Comparison of ENCODE assay signal across 20 cellular contexts in the genomic region with DNA sequence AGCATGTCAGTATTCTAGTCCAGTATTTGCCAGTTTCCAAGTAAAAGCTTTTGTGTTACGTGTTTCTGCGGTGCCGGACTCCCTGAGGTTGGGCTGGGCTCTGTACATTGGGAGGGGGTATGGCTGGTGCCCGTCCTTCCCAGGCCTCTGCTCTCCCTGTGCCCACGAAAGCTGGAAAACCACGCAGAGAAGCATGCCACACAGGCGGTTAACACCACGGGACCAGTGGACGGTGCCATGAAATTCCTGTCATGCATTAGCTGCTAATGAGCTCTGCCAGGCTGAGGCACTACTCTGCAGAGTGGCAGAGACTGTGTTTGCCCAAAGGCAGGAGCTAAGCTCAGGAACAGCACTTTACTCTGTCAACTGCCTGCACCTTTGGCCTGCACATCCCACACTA. TPM values are rescaled to one million over a fixed set of nuclear protein-coding genes. Genes with fewer than 3 reads are reported as not detected.
DNase-seq lines count a peak whose midpoint lies in the region; ATAC-seq and TF ChIP-seq lines count a peak whose summit lies in the region.
"Had no signal": no experiment of that assay in that cellular context is flagged by ENCODE, and none has a peak within 500 bp of the region (broad histone marks: within the 10 kb centered on the region; RNA-seq: fewer than 3 reads in every experiment).

No MANE protein-coding gene starts in this region.

- no peak overlapping the region for H3K4me3 ChIP-seq in thyroid gland (replicated peaks in 1 of 3)
- H3K4me3 ChIP-seq: SJSA1, testis had no signal

- H3K9me3 Mint-ChIP-seq in glutamatergic neuron (ENCODE audit: unreplicated experiment), result peaks cover 4% of the 10 kb centered on the region

- no peak overlapping the region for H3K4me3 Mint-ChIP-seq in glutamatergic neuron (ENCODE audit: unreplicated experiment)
- no peak overlapping the region for H3K4me3 Mint-ChIP-seq in T-helper 17 cell

- no peak for TF ChIP-seq CTCF in glutamatergic neuron (IDR thresholded peaks at IDR 0.05; ENCODE audit: partially characterized antibody, unreplicated experiment)
- TF ChIP-seq CTCF in thyroid gland (IDR thresholded peaks at IDR 0.05), result no peak

- H3K4me1 ChIP-seq in thyroid gland, result peaks cover 77 to 97% of the 10 kb centered on the region in 2 donors
- H3K4me1 ChIP-seq: SJSA1 had no signal

- WGBS in thyroid gland, 2 donors, result 66 to 69% methylated on average over 9 of the region's 9 CpGs

- no peaks in the 10 kb centered on the region for H3K27me3 ChIP-seq in thyroid gland
- H3K27me3 ChIP-seq: SJSA1, testis had no signal

- H3K36me3 Mint-ChIP-seq in glutamatergic neuron (ENCODE audit: unreplicated experiment) (no peaks in the 10 kb centered on the region), T-helper 17 cell (ENCODE audit: low read depth) (no peaks in the 10 kb centered on the region)

- H3K9me3 ChIP-seq in thyroid gland (no peaks in the 10 kb centered on the region), T-helper 17 cell (ENCODE audit: control insufficient read depth, low read length, poor library complexity, severe bottlenecking) (no peaks in the 10 kb centered on the region)
- H3K9me3 ChIP-seq: SJSA1, testis had no signal

- H3K4me1 Mint-ChIP-seq in glutamatergic neuron (ENCODE audit: low read depth, unreplicated experiment) (peaks cover 4% of the 10 kb centered on the region), T-helper 17 cell (no peaks in the 10 kb centered on the region)

- DNase-seq in astrocyte of the hippocampus (ENCODE audit: low read depth, low spot score) (peak; percentile 35), glutamatergic neuron (peak; percentile 8), medulla oblongata (ENCODE audit: extremely low spot score) (peak; percentile 65), thyroid gland (peak; percentile 94 to 96), T-helper 17 cell (no peak)
- DNase-seq: activated CD4-positive, alpha-beta T cell treated with anti-CD3 and anti-CD28 coated beads for 48 hours; activated CD8-positive, alpha-beta memory T cell treated with anti-CD3 and anti-CD28 coated beads, Interleukin-2, amount 50 U/mL, for 48 hours; activated gamma-delta T cell; NCI-H1092 treated with DMSO at 0.1 percent for 48 hours; NCI-H69; occipital lobe; stimulated activated CD4-positive, alpha-beta T cell treated with anti-CD3 and anti-CD28 coated beads, Interleukin-4, amount 100 ng/mL, for 1 hour; T1000; testis had no signal

- no peaks in the 10 kb centered on the region for H3K36me3 ChIP-seq in thyroid gland

- H3K27ac Mint-ChIP-seq in glutamatergic neuron (ENCODE audit: unreplicated experiment), result no peak overlapping the region
- H3K27ac Mint-ChIP-seq in T-helper 17 cell, result no peak overlapping the region

- peak in 1 of 2 donors; percentile 70 for TF ChIP-seq POLR2A in thyroid gland (IDR thresholded peaks at IDR 0.05)

- H3K27ac ChIP-seq in thyroid gland, result peak overlapping the region; percentile 96 to 98 (median 97)
- H3K27ac ChIP-seq: KMS-11, SJSA1, testis had no signal

- H3K27me3 Mint-ChIP-seq in glutamatergic neuron (ENCODE audit: unreplicated experiment) (peaks cover 4% of the 10 kb centered on the region), T-helper 17 cell (no peaks in the 10 kb centered on the region)

- ATAC-seq in HG02938 (IDR thresholded peaks at IDR 0.05; ENCODE audit: unreplicated experiment), result no peak
- ATAC-seq in HG03039 (IDR thresholded peaks at IDR 0.05; ENCODE audit: unreplicated experiment), result no peak
- ATAC-seq in T-helper 17 cell, result no peak

- intact Hi-C loops in thyroid gland (cut with DNase I), result no loop called here

RNA-seq across cellular contexts. Expression of a gene that starts 8.1 kb away (rescaled TPM):
- total RNA-seq in glutamatergic neuron (ENCODE audit: unreplicated experiment) (0.20 TPM), thyroid gland (10 to 100 TPM in 2 of 4 donors, 1 to 10 TPM in 2; 2.3 to 13.6 (median 7.9) TPM), T-helper 17 cell (1 to 10 TPM in 1 of 2 donors, under 1 TPM in 1; 0.40 to 8.4 TPM)
- total RNA-seq: endothelial cell of umbilical vein, H1 had no signal

RNA-seq across cellular contexts. Expression of a gene that starts 25.6 kb away (rescaled TPM):
- 49.8 TPM for total RNA-seq in glutamatergic neuron (ENCODE audit: unreplicated experiment)
- 10 to 100 TPM; 41.9 to 91.8 (median 70.1) TPM for total RNA-seq in thyroid gland
- 10 to 100 TPM; 24.1 to 30.6 TPM for total RNA-seq in T-helper 17 cell

RNA-seq across cellular contexts. Expression of a gene that starts 25.8 kb away (rescaled TPM):
- 115 TPM for total RNA-seq in glutamatergic neuron (ENCODE audit: unreplicated experiment)
- total RNA-seq in thyroid gland, result 10 to 100 TPM; 52.5 to 83.6 (median 72.7) TPM
- 100 to 1,000 TPM; 178 to 235 TPM for total RNA-seq in T-helper 17 cell

RNA-seq across cellular contexts. Expression of a gene that starts 53.7 kb away (rescaled TPM):
- total RNA-seq in glutamatergic neuron (ENCODE audit: unreplicated experiment), result 82.6 TPM
- 100 to 1,000 TPM in 2 of 4 donors, 10 to 100 TPM in 2; 64.9 to 209 (median 120) TPM for total RNA-seq in thyroid gland
- total RNA-seq in T-helper 17 cell, result 10 to 100 TPM; 42.2 to 69.3 TPM

Comparison
In these comparisons a context has a peak if more than half of its experiments do, and no peak if none do; other contexts are left out.
1. DNase-seq: peak in astrocyte of the hippocampus (single experiment), glutamatergic neuron (single experiment), medulla oblongata (single experiment) and thyroid gland (2 of 2); none in T-helper 17 cell (0 of 3).